In the genomic region with DNA sequence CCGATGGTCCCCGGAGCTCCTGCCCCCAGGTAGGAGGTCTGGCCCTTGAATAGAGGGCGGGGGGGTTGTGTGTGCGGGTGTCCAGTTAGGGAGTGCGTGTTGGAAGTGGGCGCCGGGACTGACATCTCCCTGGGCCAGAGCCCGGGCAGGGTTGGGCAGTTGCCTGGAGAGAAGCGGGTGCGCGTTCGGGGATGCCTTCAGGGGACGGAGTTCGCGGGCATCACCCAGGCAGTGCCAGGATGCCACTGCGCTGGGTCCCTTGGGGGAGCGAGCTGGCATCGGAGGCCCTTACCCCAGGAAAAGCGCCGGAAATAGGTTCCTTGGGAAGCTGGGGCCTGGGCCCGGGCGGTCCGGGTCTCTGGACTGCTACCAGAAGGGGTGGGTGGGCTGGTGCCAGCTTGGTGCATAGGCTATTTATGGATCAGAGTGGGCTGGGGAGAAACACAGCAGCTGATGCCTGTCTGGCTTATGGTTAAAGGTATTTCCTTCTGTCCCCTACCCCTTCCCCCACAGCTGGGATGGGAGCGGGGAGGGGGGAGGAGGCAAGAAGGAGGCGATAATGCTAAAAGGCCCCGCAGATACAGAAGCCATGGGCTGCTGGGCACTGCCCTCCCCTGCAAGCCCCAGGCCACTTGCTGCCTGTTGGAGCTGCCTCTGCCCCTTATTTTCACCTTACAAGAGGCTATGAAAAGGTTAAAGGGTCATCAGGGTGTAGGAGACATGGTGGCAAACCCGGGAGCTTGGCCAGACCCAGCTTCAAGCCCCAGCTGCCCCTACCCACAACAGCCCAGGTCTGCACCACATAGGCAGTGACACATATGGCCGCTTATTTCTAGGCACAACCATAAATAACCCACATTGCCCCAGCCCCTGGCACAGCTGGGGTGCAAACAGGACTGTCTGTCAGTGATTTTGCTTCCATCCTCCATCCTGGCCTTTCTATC, we compare ENCODE assay signal across 7 cellular contexts. TPM values are rescaled to one million over a fixed set of nuclear protein-coding genes. Genes with fewer than 3 reads are reported as not detected.
DNase-seq lines count a peak whose midpoint lies in the region; ATAC-seq and TF ChIP-seq lines count a peak whose summit lies in the region.

No MANE protein-coding gene starts in this region.

- ATAC-seq in WTC11: peak; percentile 2

- H3K4me1 ChIP-seq in HEK293 (ENCODE audit: control insufficient read depth, insufficient read depth, low read length): no peaks in the 10 kb centered on the region
- H3K4me1 ChIP-seq in skeletal muscle satellite cell (ENCODE audit: control insufficient read depth, insufficient read depth, low read length): peaks cover 4% of the 10 kb centered on the region

- no peak overlapping the region for H3K27ac Mint-ChIP-seq in WTC11

- DNase-seq in WTC11 (ENCODE audit: low spot score) (no peak), EL (no peak), AG08396 (ENCODE audit: low spot score) (no peak), NCI-H146 treated with DMSO at 0.1 percent for 48 hours (lab: John Stamatoyannopoulos, UW; ENCODE audit: unreplicated experiment) (no peak)

- H3K4me3 ChIP-seq in HEK293 (ENCODE audit: low read depth, low read length) (peak overlapping the region; percentile 40), iPS-11a (ENCODE audit: low read depth, low read length) (peak overlapping the region; percentile 41), skeletal muscle satellite cell (ENCODE audit: low read length) (peak overlapping the region; percentile 60)

- no peak for TF ChIP-seq CTCF in HEK293 (tag by site-specific recombination; IDR thresholded peaks at IDR 0.05)
- TF ChIP-seq CTCF in WTC11 (IDR thresholded peaks at IDR 0.05): no peak

- POLR2A ChIA-PET in HEK293 (lab: Yijun Ruan, JAX): interaction anchor here (1.0 to 2.0 kb wide), 2 partner anchors 9 to 40 kb away, joined by 7 read pairs; a partner anchor contains a TSS
- POLR2A ChIA-PET in WTC11 (lab: Charles Lee): interaction anchor here (0.6 to 1.0 kb wide), 3 partner anchors 166 to 464 kb away, joined by 3 read pairs; no protein-coding TSS in a partner anchor

- H3K9ac ChIP-seq in skeletal muscle satellite cell (ENCODE audit: low read depth, low read length): no peak overlapping the region

- H3K27me3 ChIP-seq in skeletal muscle satellite cell (ENCODE audit: control insufficient read depth, insufficient read depth, low read length): peaks cover 44% of the 10 kb centered on the region

- no peaks in the 10 kb centered on the region for H3K36me3 ChIP-seq in HEK293 (ENCODE audit: control insufficient read depth in 2 of 2, insufficient read depth in 1 of 2, low read length in 2 of 2)
- H3K36me3 ChIP-seq in skeletal muscle satellite cell (ENCODE audit: insufficient read depth, low read length): no peaks in the 10 kb centered on the region

- CTCF ChIA-PET in HEK293 (lab: Yijun Ruan, JAX): interaction anchor here (0.5 kb wide), 2 partner anchors 444 to 1000 kb away, joined by 3 read pairs; no protein-coding TSS in a partner anchor
- CTCF ChIA-PET in WTC11 (lab: Charles Lee): interaction anchor here (1.3 to 4.3 kb wide), 5 partner anchors 9 to 290 kb away, joined by 3 to 25 read pairs (median 4); no protein-coding TSS in a partner anchor

- H3K27ac ChIP-seq in HEK293 (ENCODE audit: extremely low read depth, low read depth, low read length): no peak overlapping the region

- no peaks in the 10 kb centered on the region for H3K36me3 Mint-ChIP-seq in WTC11

- no peaks in the 10 kb centered on the region for H3K9me3 Mint-ChIP-seq in WTC11

- H3K9me3 ChIP-seq in HEK293 (ENCODE audit: control insufficient read depth, insufficient read depth, low read depth, low read length) (no peaks in the 10 kb centered on the region), skeletal muscle satellite cell (replicated peaks; ENCODE audit: low read length) (no peaks in the 10 kb centered on the region)

- peak overlapping the region; percentile 73 for H3K4me2 ChIP-seq in skeletal muscle satellite cell (ENCODE audit: low read length)

- peaks cover 9% of the 10 kb centered on the region for H3K27me3 Mint-ChIP-seq in WTC11 (ENCODE audit: low read depth)

- peak overlapping the region; percentile 77 for H3K4me3 Mint-ChIP-seq in WTC11

- peaks cover 19% of the 10 kb centered on the region for H3K4me1 Mint-ChIP-seq in WTC11

TF ChIP-seq in HEK293, 187 proteins besides CTCF, POLR2A, EP300 and RAD21:
- peak; percentile 47; the same call in 1 of the 2 replicates for TF ChIP-seq ZNF600 (tag by site-specific recombination; IDR thresholded peaks at IDR 0.05)
- TF ChIP-seq, protein P1, sequence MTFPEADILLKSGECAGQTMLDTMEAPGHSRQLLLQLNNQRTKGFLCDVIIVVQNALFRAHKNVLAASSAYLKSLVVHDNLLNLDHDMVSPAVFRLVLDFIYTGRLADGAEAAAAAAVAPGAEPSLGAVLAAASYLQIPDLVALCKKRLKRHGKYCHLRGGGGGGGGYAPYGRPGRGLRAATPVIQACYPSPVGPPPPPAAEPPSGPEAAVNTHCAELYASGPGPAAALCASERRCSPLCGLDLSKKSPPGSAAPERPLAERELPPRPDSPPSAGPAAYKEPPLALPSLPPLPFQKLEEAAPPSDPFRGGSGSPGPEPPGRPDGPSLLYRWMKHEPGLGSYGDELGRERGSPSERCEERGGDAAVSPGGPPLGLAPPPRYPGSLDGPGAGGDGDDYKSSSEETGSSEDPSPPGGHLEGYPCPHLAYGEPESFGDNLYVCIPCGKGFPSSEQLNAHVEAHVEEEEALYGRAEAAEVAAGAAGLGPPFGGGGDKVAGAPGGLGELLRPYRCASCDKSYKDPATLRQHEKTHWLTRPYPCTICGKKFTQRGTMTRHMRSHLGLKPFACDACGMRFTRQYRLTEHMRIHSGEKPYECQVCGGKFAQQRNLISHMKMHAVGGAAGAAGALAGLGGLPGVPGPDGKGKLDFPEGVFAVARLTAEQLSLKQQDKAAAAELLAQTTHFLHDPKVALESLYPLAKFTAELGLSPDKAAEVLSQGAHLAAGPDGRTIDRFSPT (tag by site-specific recombination; IDR thresholded peaks at IDR 0.05): peak; percentile 79
- TF ChIP-seq EGR2 (tag by site-specific recombination; IDR thresholded peaks at IDR 0.05; ENCODE audit: low read depth): peak; percentile 52
- TF ChIP-seq ZNF654 (tag by site-specific recombination; IDR thresholded peaks at IDR 0.05; ENCODE audit: low read depth): no peak
- peak; percentile 14; the same call in 1 of the 2 replicates for TF ChIP-seq ZFHX2 (tag by site-specific recombination; conservative IDR thresholded peaks at IDR 0.05)

TF ChIP-seq in WTC11, 78 proteins besides CTCF, POLR2A, EP300 and RAD21 (continues in another document):
- TF ChIP-seq, protein P2, sequence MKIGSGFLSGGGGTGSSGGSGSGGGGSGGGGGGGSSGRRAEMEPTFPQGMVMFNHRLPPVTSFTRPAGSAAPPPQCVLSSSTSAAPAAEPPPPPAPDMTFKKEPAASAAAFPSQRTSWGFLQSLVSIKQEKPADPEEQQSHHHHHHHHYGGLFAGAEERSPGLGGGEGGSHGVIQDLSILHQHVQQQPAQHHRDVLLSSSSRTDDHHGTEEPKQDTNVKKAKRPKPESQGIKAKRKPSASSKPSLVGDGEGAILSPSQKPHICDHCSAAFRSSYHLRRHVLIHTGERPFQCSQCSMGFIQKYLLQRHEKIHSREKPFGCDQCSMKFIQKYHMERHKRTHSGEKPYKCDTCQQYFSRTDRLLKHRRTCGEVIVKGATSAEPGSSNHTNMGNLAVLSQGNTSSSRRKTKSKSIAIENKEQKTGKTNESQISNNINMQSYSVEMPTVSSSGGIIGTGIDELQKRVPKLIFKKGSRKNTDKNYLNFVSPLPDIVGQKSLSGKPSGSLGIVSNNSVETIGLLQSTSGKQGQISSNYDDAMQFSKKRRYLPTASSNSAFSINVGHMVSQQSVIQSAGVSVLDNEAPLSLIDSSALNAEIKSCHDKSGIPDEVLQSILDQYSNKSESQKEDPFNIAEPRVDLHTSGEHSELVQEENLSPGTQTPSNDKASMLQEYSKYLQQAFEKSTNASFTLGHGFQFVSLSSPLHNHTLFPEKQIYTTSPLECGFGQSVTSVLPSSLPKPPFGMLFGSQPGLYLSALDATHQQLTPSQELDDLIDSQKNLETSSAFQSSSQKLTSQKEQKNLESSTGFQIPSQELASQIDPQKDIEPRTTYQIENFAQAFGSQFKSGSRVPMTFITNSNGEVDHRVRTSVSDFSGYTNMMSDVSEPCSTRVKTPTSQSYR (CRISPR knock-in tag; IDR thresholded peaks at IDR 0.05): no peak
- TF ChIP-seq, protein P3, sequence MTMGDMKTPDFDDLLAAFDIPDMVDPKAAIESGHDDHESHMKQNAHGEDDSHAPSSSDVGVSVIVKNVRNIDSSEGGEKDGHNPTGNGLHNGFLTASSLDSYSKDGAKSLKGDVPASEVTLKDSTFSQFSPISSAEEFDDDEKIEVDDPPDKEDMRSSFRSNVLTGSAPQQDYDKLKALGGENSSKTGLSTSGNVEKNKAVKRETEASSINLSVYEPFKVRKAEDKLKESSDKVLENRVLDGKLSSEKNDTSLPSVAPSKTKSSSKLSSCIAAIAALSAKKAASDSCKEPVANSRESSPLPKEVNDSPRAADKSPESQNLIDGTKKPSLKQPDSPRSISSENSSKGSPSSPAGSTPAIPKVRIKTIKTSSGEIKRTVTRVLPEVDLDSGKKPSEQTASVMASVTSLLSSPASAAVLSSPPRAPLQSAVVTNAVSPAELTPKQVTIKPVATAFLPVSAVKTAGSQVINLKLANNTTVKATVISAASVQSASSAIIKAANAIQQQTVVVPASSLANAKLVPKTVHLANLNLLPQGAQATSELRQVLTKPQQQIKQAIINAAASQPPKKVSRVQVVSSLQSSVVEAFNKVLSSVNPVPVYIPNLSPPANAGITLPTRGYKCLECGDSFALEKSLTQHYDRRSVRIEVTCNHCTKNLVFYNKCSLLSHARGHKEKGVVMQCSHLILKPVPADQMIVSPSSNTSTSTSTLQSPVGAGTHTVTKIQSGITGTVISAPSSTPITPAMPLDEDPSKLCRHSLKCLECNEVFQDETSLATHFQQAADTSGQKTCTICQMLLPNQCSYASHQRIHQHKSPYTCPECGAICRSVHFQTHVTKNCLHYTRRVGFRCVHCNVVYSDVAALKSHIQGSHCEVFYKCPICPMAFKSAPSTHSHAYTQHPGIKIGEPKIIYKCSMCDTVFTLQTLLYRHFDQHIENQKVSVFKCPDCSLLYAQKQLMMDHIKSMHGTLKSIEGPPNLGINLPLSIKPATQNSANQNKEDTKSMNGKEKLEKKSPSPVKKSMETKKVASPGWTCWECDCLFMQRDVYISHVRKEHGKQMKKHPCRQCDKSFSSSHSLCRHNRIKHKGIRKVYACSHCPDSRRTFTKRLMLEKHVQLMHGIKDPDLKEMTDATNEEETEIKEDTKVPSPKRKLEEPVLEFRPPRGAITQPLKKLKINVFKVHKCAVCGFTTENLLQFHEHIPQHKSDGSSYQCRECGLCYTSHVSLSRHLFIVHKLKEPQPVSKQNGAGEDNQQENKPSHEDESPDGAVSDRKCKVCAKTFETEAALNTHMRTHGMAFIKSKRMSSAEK (CRISPR knock-in tag; IDR thresholded peaks at IDR 0.05; ENCODE audit: borderline replicate concordance): no peak
- TF ChIP-seq ESRRA (CRISPR knock-in tag; IDR thresholded peaks at IDR 0.05; ENCODE audit: borderline replicate concordance): no peak
- no peak for TF ChIP-seq CREB1 (CRISPR knock-in tag; IDR thresholded peaks at IDR 0.05)

RNA-seq across cellular contexts. Expression of a gene that starts 0.6 kb away (rescaled TPM):
- total RNA-seq in WTC11 (2021): 10.6 to 12.6 TPM (median 10.7 TPM) in 3 replicates
- total RNA-seq in skeletal muscle satellite cell (2012; rRNA removed): 0.44 TPM in 1 of 2 replicates, not detected in the other

RNA-seq across cellular contexts. Expression of a gene that starts 40.6 kb away (rescaled TPM):
- 2,184 to 2,437 TPM (median 2,411 TPM) in 3 replicates for total RNA-seq in WTC11 (2021)
- 2,752 and 3,798 TPM in 2 replicates for total RNA-seq in skeletal muscle satellite cell (2012; rRNA removed)
